9 cellular contexts compared by ENCODE assay signal in genomic region chr1:156813750-156814570, GRCh38. TPM values are rescaled to one million over a fixed set of nuclear protein-coding genes. Genes with fewer than 3 reads are reported as not detected.
DNase-seq lines count a peak whose midpoint lies in the region; ATAC-seq, FAIRE-seq and TF ChIP-seq lines count a peak whose summit lies in the region.
"Had no signal": no experiment of that assay in that cellular context is flagged by ENCODE, and none has a peak within 500 bp of the region (broad histone marks: within the 10 kb centered on the region; RNA-seq: fewer than 3 reads in every experiment).

No MANE protein-coding gene starts in this region.

- no peaks in the 10 kb centered on the region for H3K79me2 ChIP-seq in HepG2 (ENCODE audit: insufficient read depth, low read length)

- TF ChIP-seq CTCF in choroid plexus epithelial cell (conservative IDR thresholded peaks at IDR 0.05; ENCODE audit: low read depth, low read length) = peak; percentile 67
- peak; percentile 83 for TF ChIP-seq CTCF in HepG2 (CRISPR knock-in tag; IDR thresholded peaks at IDR 0.05)

- peak; percentile 38 for ATAC-seq in activated CD4-positive, alpha-beta T cell treated with anti-CD3 and anti-CD28 coated beads for 36 hours
- ATAC-seq in HepG2 (peak; percentile 91), HG02763 (IDR thresholded peaks at IDR 0.05; ENCODE audit: unreplicated experiment) (no peak), GM21717 (IDR thresholded peaks at IDR 0.05; ENCODE audit: unreplicated experiment) (no peak)

- in situ Hi-C loops in HepG2 (cut with HindIII; ENCODE audit: extremely low pct_ligation_motif_present, low pct_unique_long_range_greater_than_20kb) = no loop called here

- BruUV-seq in HepG2 (replicated peaks; lab: Mats Ljungman, UMichigan) = no TSS peak

- H3K36me3 ChIP-seq in HepG2 (replicated peaks in 1 of 2; ENCODE audit: control insufficient read depth in 1 of 2, insufficient read depth in 2 of 2, low read length in 2 of 2) = no peaks in the 10 kb centered on the region

- no peaks in the 10 kb centered on the region for H4K20me1 ChIP-seq in HepG2 (ENCODE audit: insufficient read depth, low read length)

- H3K27ac ChIP-seq in HepG2 (ENCODE audit: extremely low read length, insufficient read depth, low read length) = no peak overlapping the region

- peak; percentile 35 to 67; a peak in 2 of 4 replicates for TF ChIP-seq POLR2A in HepG2 (IDR thresholded peaks at IDR 0.05; ENCODE audit: insufficient read depth in 1 of 2, low read depth in 2 of 2, low read length in 2 of 2)

- peaks cover 71% of the 10 kb centered on the region for H3K36me3 Mint-ChIP-seq in activated CD4-positive, alpha-beta T cell treated with anti-CD3 and anti-CD28 coated beads for 36 hours (ENCODE audit: low read depth)

- H2AFZ ChIP-seq in HepG2 (ENCODE audit: low read length) = no peak overlapping the region

- H3K4me3 ChIP-seq in choroid plexus epithelial cell (ENCODE audit: low read depth, low read length) (peak overlapping the region; percentile 55), HepG2 (replicated peaks in 1 of 3; ENCODE audit: insufficient read depth in 1 of 3, low read depth in 2 of 3, low read length in 3 of 3) (peak overlapping the region; percentile 42 to 71 (median 54); a peak in 5 of 6 replicates)

- no peak for FAIRE-seq in HepG2 (lab: Jason Lieb, UNC)

- intact Hi-C loops in activated CD4-positive, alpha-beta T cell treated with anti-CD3 and anti-CD28 coated beads for 36 hours (cut with DNase I, micrococcal nuclease) = loop anchor here in 1 of 2 experiments (2.0 to 5.0 kb wide), 3 partner anchors 13 to 48 kb away; partner anchors contain the start of genes NTRK1 and PRCC
- intact Hi-C loops in HepG2 (cut with micrococcal nuclease; ENCODE audit: unreplicated experiment) = no loop called here

- peak overlapping the region; percentile 85 for H3K4me2 ChIP-seq in HepG2 (ENCODE audit: low read depth, low read length)

- peak overlapping the region; percentile 100 for H3K27ac Mint-ChIP-seq in activated CD4-positive, alpha-beta T cell treated with anti-CD3 and anti-CD28 coated beads for 36 hours

- POLR2A ChIA-PET in activated CD4-positive, alpha-beta T cell treated with anti-CD3 and anti-CD28 coated beads for 36 hours (lab: Charles Lee) = interaction anchor here (0.7 to 1.1 kb wide), 5 partner anchors 11 to 85 kb away, joined by 3 to 5 read pairs (median 3); partner anchors contain the start of genes ISG20L2 and PRCC
- POLR2A ChIA-PET in HepG2 (lab: Yijun Ruan, JAX) = interaction anchor here (0.8 to 1.7 kb wide), 4 partner anchors 8 to 86 kb away, joined by 3 to 6 read pairs (median 4); partner anchors contain the start of genes ISG20L2 and METTL25B

- peak overlapping the region; percentile 93 for H3K4me3 Mint-ChIP-seq in activated CD4-positive, alpha-beta T cell treated with anti-CD3 and anti-CD28 coated beads for 36 hours

- no peaks in the 10 kb centered on the region for H3K9me3 ChIP-seq in HepG2 (ENCODE audit: low read length)

- TF ChIP-seq RAD21 in HepG2 (CRISPR knock-in tag; IDR thresholded peaks at IDR 0.05) = peak; percentile 64

- H3K4me1 ChIP-seq in HepG2 (ENCODE audit: insufficient read depth, low read length) = peaks cover 33% of the 10 kb centered on the region

- H3K4me1 Mint-ChIP-seq in activated CD4-positive, alpha-beta T cell treated with anti-CD3 and anti-CD28 coated beads for 36 hours = peaks cover 61% of the 10 kb centered on the region

- WGBS in HepG2 (ENCODE audit: low lambda C conversion rate) = 17% methylated on average over 15 of the region's 60 CpGs

- peak overlapping the region; percentile 44 for H3K9ac ChIP-seq in HepG2 (ENCODE audit: insufficient read depth, low read depth, low read length)

- TF ChIP-seq EP300 in HepG2 (IDR thresholded peaks at IDR 0.05; ENCODE audit: low read depth in 2 of 2, low read length in 2 of 2) = no peak
- 0 out of 2 replicates have a peak, but pooled peaks have one; percentile 42 for TF ChIP-seq EP300 in HepG2 (CRISPR knock-in tag; IDR thresholded peaks at IDR 0.05; ENCODE audit: borderline replicate concordance)

- H3K27me3 ChIP-seq in HepG2 (ENCODE audit: control insufficient read depth in 1 of 2, insufficient read depth in 2 of 2, low read length in 2 of 2) = peaks cover 9 to 27% of the 10 kb centered on the region in 2 experiments; a peak in 4 of 5 replicates

- no peaks in the 10 kb centered on the region for H3K9me3 Mint-ChIP-seq in activated CD4-positive, alpha-beta T cell treated with anti-CD3 and anti-CD28 coated beads for 36 hours (ENCODE audit: low read depth)

- CTCF ChIA-PET in activated CD4-positive, alpha-beta T cell treated with anti-CD3 and anti-CD28 coated beads for 36 hours (lab: Charles Lee) = interaction anchor here (0.7 to 5.6 kb wide), 7 partner anchors 8 to 88 kb away, joined by 3 to 28 read pairs (median 4); partner anchors contain the start of gene INSRR
- CTCF ChIA-PET in HepG2 (lab: Yijun Ruan, JAX; ENCODE audit: low intra/inter-chr PET ratio, low total read pairs) = interaction anchor here (0.6 kb wide), 1 partner anchor 156 kb away, joined by 3 read pairs; no protein-coding TSS in a partner anchor

- no peaks in the 10 kb centered on the region for H3K27me3 Mint-ChIP-seq in activated CD4-positive, alpha-beta T cell treated with anti-CD3 and anti-CD28 coated beads for 36 hours

- DNase-seq in ELF-1 (ENCODE audit: low read depth, low spot score) (peak; percentile 71), Kasumi-1 (lab: John Stamatoyannopoulos, UW) (peak; percentile 28 to 39), choroid plexus epithelial cell (ENCODE audit: low read depth) (peak; percentile 68), HepG2 (ENCODE audit: low spot score) (peak; percentile 35)
- DNase-seq in activated CD4-positive, alpha-beta T cell treated with anti-CD3 and anti-CD28 coated beads for 36 hours = peak; percentile 86
- peak; percentile 57 to 67 for DNase-seq in stimulated activated CD4-positive, alpha-beta T cell treated with anti-CD3 and anti-CD28 coated beads, Interleukin-2, amount 100 ng/mL, for 48 hours

RNA-seq across cellular contexts. Expression of gene SH2D2A, which starts 2.7 kb away (rescaled TPM):
- total RNA-seq in activated CD4-positive, alpha-beta T cell treated with anti-CD3 and anti-CD28 coated beads for 36 hours = 100 to 1,000 TPM; 189 to 211 TPM
- 0.59 and 0.73 TPM in 2 replicates for total RNA-seq in HepG2 (2016; rRNA removed; fragmentation: Illumina TruSeq; extraction: Trizol)
- 0.35 and 0.51 TPM in 2 replicates for total RNA-seq in HepG2 (2016; cell fraction: cytosol; rRNA removed; fragmentation: Illumina TruSeq; extraction: Trizol; ENCODE audit: low read depth)
- total RNA-seq in HepG2 (2016; cell fraction: insoluble cytoplasmic fraction; rRNA removed; fragmentation: Illumina TruSeq; extraction: Trizol) = 0.34 and 1.2 TPM in 2 replicates
- total RNA-seq in HepG2 (2016; cell fraction: membrane; rRNA removed; fragmentation: Illumina TruSeq; extraction: Trizol) = 0.52 and 1.0 TPM in 2 replicates
- 0.75 and 0.85 TPM in 2 replicates for total RNA-seq in HepG2 (2016; cell fraction: nucleus; rRNA removed; fragmentation: Illumina TruSeq; extraction: Trizol)
- polyA plus RNA-seq in HepG2 (2011; rRNA removed) = 0.56 and 0.57 TPM in 2 replicates
- polyA plus RNA-seq in HepG2 (2011; cell fraction: cytosol; rRNA removed) = 0.55 and 0.78 TPM in 2 replicates
- polyA plus RNA-seq in HepG2 (2011; cell fraction: nucleus; rRNA removed) = 0.16 and 0.47 TPM in 2 replicates
- polyA plus RNA-seq in HepG2 (2012) = 0.79 and 1.0 TPM in 2 replicates
- 0.62 and 0.67 TPM in 2 replicates for polyA plus RNA-seq in HepG2 (2016; cell fraction: cytosol; fragmentation: Illumina TruSeq; extraction: Trizol; ENCODE audit: low read depth)
- 1.3 and 1.8 TPM in 2 replicates for polyA plus RNA-seq in HepG2 (2016; cell fraction: insoluble cytoplasmic fraction; fragmentation: Illumina TruSeq; extraction: Trizol; ENCODE audit: low read depth)
- 0.71 and 1.1 TPM in 2 replicates for polyA plus RNA-seq in HepG2 (2016; cell fraction: membrane; fragmentation: Illumina TruSeq; extraction: Trizol; ENCODE audit: low read depth)
- polyA plus RNA-seq in HepG2 (2016; cell fraction: nucleus; fragmentation: Illumina TruSeq; extraction: Trizol; ENCODE audit: insufficient read depth, low read depth) = 1.0 and 1.8 TPM in 2 replicates
- polyA minus RNA-seq in HepG2 (2011; rRNA and poly(A)+ RNA removed; ENCODE audit: low replicate concordance) = 0.72 and 1.9 TPM in 2 replicates
- polyA minus RNA-seq in HepG2 (2011; cell fraction: cytosol; rRNA and poly(A)+ RNA removed) = 0.62 TPM in 1 of 2 replicates, not detected in the other
- polyA minus RNA-seq in HepG2 (2011; cell fraction: nucleus; rRNA and poly(A)+ RNA removed) = not detected in 2 replicates

RNA-seq across cellular contexts. Expression of gene INSRR, which starts 45.0 kb away (rescaled TPM):
- total RNA-seq in activated CD4-positive, alpha-beta T cell treated with anti-CD3 and anti-CD28 coated beads for 36 hours = under 1 TPM; 0.14 to 0.18 TPM
- not detected in 2 replicates for total RNA-seq in HepG2 (2016; rRNA removed; fragmentation: Illumina TruSeq; extraction: Trizol)
- not detected in 2 replicates for total RNA-seq in HepG2 (2016; cell fraction: cytosol; rRNA removed; fragmentation: Illumina TruSeq; extraction: Trizol; ENCODE audit: low read depth)
- not detected in 2 replicates for total RNA-seq in HepG2 (2016; cell fraction: insoluble cytoplasmic fraction; rRNA removed; fragmentation: Illumina TruSeq; extraction: Trizol)
- total RNA-seq in HepG2 (2016; cell fraction: membrane; rRNA removed; fragmentation: Illumina TruSeq; extraction: Trizol) = not detected in 2 replicates
- not detected in 2 replicates for total RNA-seq in HepG2 (2016; cell fraction: nucleus; rRNA removed; fragmentation: Illumina TruSeq; extraction: Trizol)
- polyA plus RNA-seq in HepG2 (2011; rRNA removed) = not detected in 2 replicates
- polyA plus RNA-seq in HepG2 (2011; cell fraction: cytosol; rRNA removed) = not detected in 2 replicates
- polyA plus RNA-seq in HepG2 (2011; cell fraction: nucleus; rRNA removed) = not detected in 2 replicates
- not detected in 2 replicates for polyA plus RNA-seq in HepG2 (2012)
- polyA plus RNA-seq in HepG2 (2016; cell fraction: cytosol; fragmentation: Illumina TruSeq; extraction: Trizol; ENCODE audit: low read depth) = not detected in 2 replicates
- polyA plus RNA-seq in HepG2 (2016; cell fraction: insoluble cytoplasmic fraction; fragmentation: Illumina TruSeq; extraction: Trizol; ENCODE audit: low read depth) = not detected in 2 replicates
- polyA plus RNA-seq in HepG2 (2016; cell fraction: membrane; fragmentation: Illumina TruSeq; extraction: Trizol; ENCODE audit: low read depth) = not detected in 2 replicates
- not detected in 2 replicates for polyA plus RNA-seq in HepG2 (2016; cell fraction: nucleus; fragmentation: Illumina TruSeq; extraction: Trizol; ENCODE audit: insufficient read depth, low read depth)
- not detected in 2 replicates for polyA minus RNA-seq in HepG2 (2011; rRNA and poly(A)+ RNA removed; ENCODE audit: low replicate concordance)
- not detected in 2 replicates for polyA minus RNA-seq in HepG2 (2011; cell fraction: cytosol; rRNA and poly(A)+ RNA removed)
- not detected in 2 replicates for polyA minus RNA-seq in HepG2 (2011; cell fraction: nucleus; rRNA and poly(A)+ RNA removed)
- total RNA-seq: dermis microvascular lymphatic vessel endothelial cell had no signal

RNA-seq across cellular contexts. Expression of gene PRCC, which starts 46.6 kb away (rescaled TPM):
- 100 to 1,000 TPM in 1 of 2 experiments, 10 to 100 TPM in 1; 80.4 to 110 TPM for total RNA-seq in activated CD4-positive, alpha-beta T cell treated with anti-CD3 and anti-CD28 coated beads for 36 hours
- total RNA-seq in HepG2 (2016; rRNA removed; fragmentation: Illumina TruSeq; extraction: Trizol) = 24.2 and 26.8 TPM in 2 replicates
- total RNA-seq in HepG2 (2016; cell fraction: cytosol; rRNA removed; fragmentation: Illumina TruSeq; extraction: Trizol; ENCODE audit: low read depth) = 6.3 and 7.3 TPM in 2 replicates
- 24.6 and 27.1 TPM in 2 replicates for total RNA-seq in HepG2 (2016; cell fraction: insoluble cytoplasmic fraction; rRNA removed; fragmentation: Illumina TruSeq; extraction: Trizol)
- total RNA-seq in HepG2 (2016; cell fraction: membrane; rRNA removed; fragmentation: Illumina TruSeq; extraction: Trizol) = 22.6 and 26.4 TPM in 2 replicates
- 22.4 and 23.7 TPM in 2 replicates for total RNA-seq in HepG2 (2016; cell fraction: nucleus; rRNA removed; fragmentation: Illumina TruSeq; extraction: Trizol)
- polyA plus RNA-seq in HepG2 (2011; rRNA removed) = 40.5 and 46.3 TPM in 2 replicates
- polyA plus RNA-seq in HepG2 (2011; cell fraction: cytosol; rRNA removed) = 40.1 and 44.6 TPM in 2 replicates
- 26.1 and 27.1 TPM in 2 replicates for polyA plus RNA-seq in HepG2 (2011; cell fraction: nucleus; rRNA removed)
- polyA plus RNA-seq in HepG2 (2012) = 30.8 and 33.7 TPM in 2 replicates
- 8.0 and 9.1 TPM in 2 replicates for polyA plus RNA-seq in HepG2 (2016; cell fraction: cytosol; fragmentation: Illumina TruSeq; extraction: Trizol; ENCODE audit: low read depth)
- 48.3 and 56.0 TPM in 2 replicates for polyA plus RNA-seq in HepG2 (2016; cell fraction: insoluble cytoplasmic fraction; fragmentation: Illumina TruSeq; extraction: Trizol; ENCODE audit: low read depth)
- polyA plus RNA-seq in HepG2 (2016; cell fraction: membrane; fragmentation: Illumina TruSeq; extraction: Trizol; ENCODE audit: low read depth) = 22.7 and 25.6 TPM in 2 replicates
- 56.0 and 57.2 TPM in 2 replicates for polyA plus RNA-seq in HepG2 (2016; cell fraction: nucleus; fragmentation: Illumina TruSeq; extraction: Trizol; ENCODE audit: insufficient read depth, low read depth)
- 57.9 and 206 TPM in 2 replicates for polyA minus RNA-seq in HepG2 (2011; rRNA and poly(A)+ RNA removed; ENCODE audit: low replicate concordance)
- 24.3 and 33.6 TPM in 2 replicates for polyA minus RNA-seq in HepG2 (2011; cell fraction: cytosol; rRNA and poly(A)+ RNA removed)
- 23.6 and 34.9 TPM in 2 replicates for polyA minus RNA-seq in HepG2 (2011; cell fraction: nucleus; rRNA and poly(A)+ RNA removed)

RNA-seq across cellular contexts. Expression of gene NTRK1, which starts 46.7 kb away (rescaled TPM):
- 1 to 10 TPM; 4.4 to 6.1 TPM for total RNA-seq in activated CD4-positive, alpha-beta T cell treated with anti-CD3 and anti-CD28 coated beads for 36 hours
- not detected in 2 replicates for total RNA-seq in HepG2 (2016; rRNA removed; fragmentation: Illumina TruSeq; extraction: Trizol)
- not detected in 2 replicates for total RNA-seq in HepG2 (2016; cell fraction: cytosol; rRNA removed; fragmentation: Illumina TruSeq; extraction: Trizol; ENCODE audit: low read depth)
- total RNA-seq in HepG2 (2016; cell fraction: insoluble cytoplasmic fraction; rRNA removed; fragmentation: Illumina TruSeq; extraction: Trizol) = not detected in 2 replicates
- total RNA-seq in HepG2 (2016; cell fraction: membrane; rRNA removed; fragmentation: Illumina TruSeq; extraction: Trizol) = not detected in 2 replicates
- not detected in 2 replicates for total RNA-seq in HepG2 (2016; cell fraction: nucleus; rRNA removed; fragmentation: Illumina TruSeq; extraction: Trizol)
- not detected in 2 replicates for polyA plus RNA-seq in HepG2 (2011; rRNA removed)
- polyA plus RNA-seq in HepG2 (2011; cell fraction: cytosol; rRNA removed) = not detected in 2 replicates
- not detected in 2 replicates for polyA plus RNA-seq in HepG2 (2011; cell fraction: nucleus; rRNA removed)
- polyA plus RNA-seq in HepG2 (2012) = not detected in 2 replicates
- polyA plus RNA-seq in HepG2 (2016; cell fraction: cytosol; fragmentation: Illumina TruSeq; extraction: Trizol; ENCODE audit: low read depth) = not detected in 2 replicates
- polyA plus RNA-seq in HepG2 (2016; cell fraction: insoluble cytoplasmic fraction; fragmentation: Illumina TruSeq; extraction: Trizol; ENCODE audit: low read depth) = not detected in 2 replicates
- polyA plus RNA-seq in HepG2 (2016; cell fraction: membrane; fragmentation: Illumina TruSeq; extraction: Trizol; ENCODE audit: low read depth) = not detected in 2 replicates
- not detected in 2 replicates for polyA plus RNA-seq in HepG2 (2016; cell fraction: nucleus; fragmentation: Illumina TruSeq; extraction: Trizol; ENCODE audit: insufficient read depth, low read depth)
- polyA minus RNA-seq in HepG2 (2011; rRNA and poly(A)+ RNA removed; ENCODE audit: low replicate concordance) = 0.08 and 0.19 TPM in 2 replicates
- polyA minus RNA-seq in HepG2 (2011; cell fraction: cytosol; rRNA and poly(A)+ RNA removed) = not detected in 2 replicates
- not detected in 2 replicates for polyA minus RNA-seq in HepG2 (2011; cell fraction: nucleus; rRNA and poly(A)+ RNA removed)
- total RNA-seq: dermis microvascular lymphatic vessel endothelial cell had no signal

Comparison
In these comparisons a context has a peak if more than half of its experiments do, and no peak if none do; other contexts are left out.
1. DNase-seq: peak in every context shown above with its lines; median percentile 86 in activated CD4-positive, alpha-beta T cell treated with anti-CD3 and anti-CD28 coated beads for 36 hours; 71 in ELF-1; 68 in choroid plexus epithelial cell; 62 in stimulated activated CD4-positive, alpha-beta T cell treated with anti-CD3 and anti-CD28 coated beads, Interleukin-2, amount 100 ng/mL, for 48 hours; 35 in HepG2; 34 in Kasumi-1.
2. ATAC-seq: peak in activated CD4-positive, alpha-beta T cell treated with anti-CD3 and anti-CD28 coated beads for 36 hours (single experiment) and HepG2 (single experiment); none in HG02763 (single experiment) and GM21717 (single experiment).
3. RNA of gene SH2D2A, which starts 2.7 kb away (total RNA-seq): 189 to 211 TPM in activated CD4-positive, alpha-beta T cell treated with anti-CD3 and anti-CD28 coated beads for 36 hours; 0.34 to 1.2 TPM in HepG2; every median in the first group is over 10 times any median in the second.